Comparison of ENCODE assay signal across 23 cellular contexts in the genomic region with DNA sequence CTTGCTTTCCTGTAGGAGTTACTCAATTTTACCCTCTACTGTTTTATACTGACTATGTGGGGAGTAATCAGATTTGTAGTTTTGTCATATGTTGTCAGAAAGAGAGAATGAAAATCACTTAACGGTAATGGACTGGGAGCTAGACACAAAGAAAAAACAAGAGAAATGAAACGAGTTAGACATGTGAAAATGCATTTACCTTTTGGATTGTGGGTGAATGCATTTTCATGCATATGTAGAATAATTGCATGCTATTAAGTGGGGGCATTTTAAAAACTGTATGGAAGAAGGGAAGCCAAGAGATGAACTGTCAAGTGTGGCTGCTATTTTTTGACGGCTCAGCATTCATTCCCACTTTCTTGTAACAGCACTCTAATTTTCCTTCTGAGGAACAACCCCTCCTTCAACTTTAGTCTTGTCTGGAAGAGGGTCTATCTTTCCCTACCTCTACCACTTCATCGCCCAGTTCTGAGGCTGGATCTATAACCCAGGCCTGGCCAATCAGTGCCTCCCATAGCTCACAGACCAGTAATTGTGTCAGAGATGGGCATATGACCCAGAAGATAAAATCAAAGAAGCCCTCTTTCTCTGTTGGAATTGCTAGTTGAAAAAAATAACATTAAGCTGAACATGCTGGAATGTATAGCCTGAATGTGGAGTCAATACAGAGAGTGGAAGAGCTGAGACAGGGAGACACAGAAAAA. TPM values are rescaled to one million over a fixed set of nuclear protein-coding genes. Genes with fewer than 3 reads are reported as not detected.
A peak's percentile ranks its signal among the peaks of the same experiment; 100 is the strongest.
DNase-seq lines count a peak whose midpoint lies in the region; ATAC-seq, FAIRE-seq and TF ChIP-seq lines count a peak whose summit lies in the region.
"Had no signal": no experiment of that assay in that cellular context is flagged by ENCODE, and none has a peak within 500 bp of the region (broad histone marks: within the 10 kb centered on the region; RNA-seq: fewer than 3 reads in every experiment).

No MANE protein-coding gene starts in this region.

- POLR2A ChIA-PET in IMR-90 (lab: Charles Lee; ENCODE audit: unreplicated experiment) (no interaction called here), K562 (lab: Yijun Ruan, JAX) (interaction anchor here (0.6 to 2.6 kb wide), 3 partner anchors 14 to 356 kb away, joined by 3 to 9 read pairs (median 3); no protein-coding TSS in a partner anchor)

- no peak overlapping the region for H2AK9ac ChIP-seq in IMR-90 (replicated peaks; ENCODE audit: low read depth, low read length, poor library complexity)

- no peak for FAIRE-seq in K562 (lab: Jason Lieb, UNC)
- FAIRE-seq: GM12891, H1, RCC 7860 had no signal

- H3K27me3 ChIP-seq in IMR-90 (ENCODE audit: control insufficient read depth, insufficient read depth, low read length) (peaks cover 1% of the 10 kb centered on the region; the same call in 1 of the 2 replicates), K562 (ENCODE audit: control insufficient read depth in 2 of 2, insufficient read depth in 2 of 2, low read length in 2 of 2) (peaks cover 16 to 32% of the 10 kb centered on the region in 2 experiments; a peak in 3 of 5 replicates), neural progenitor cell (peaks cover 21% of the 10 kb centered on the region)
- H3K27me3 ChIP-seq: SJCRH30 had no signal

- H3K4me3 Mint-ChIP-seq in mesothelial cell of epicardium (no peak overlapping the region), neural progenitor cell (no peak overlapping the region), T-helper 17 cell (no peak overlapping the region)
- H3K4me3 Mint-ChIP-seq: CD8-positive, alpha-beta T cell had no signal

- H2BK15ac ChIP-seq in IMR-90 (ENCODE audit: low read depth, low read length), result no peak overlapping the region

- TF ChIP-seq POLR2A in IMR-90 (IDR thresholded peaks at IDR 0.05; ENCODE audit: low read depth, low read length) (no peak), K562 (conservative IDR thresholded peaks at IDR 0.05) (no peak), lower leg skin (IDR thresholded peaks at IDR 0.05) (no peak)

- no peak for TF ChIP-seq RAD21 in IMR-90 (IDR thresholded peaks at IDR 0.05; ENCODE audit: low read length)
- TF ChIP-seq RAD21 in K562 (CRISPR knock-in tag; conservative IDR thresholded peaks at IDR 0.05 in 1 of 2, IDR thresholded peaks at IDR 0.05 in 1 of 2), result no peak

- H3K23ac ChIP-seq in IMR-90 (ENCODE audit: low read depth, low read length), result no peak overlapping the region

- TF ChIP-seq CTCF in IMR-90 (conservative IDR thresholded peaks at IDR 0.05; ENCODE audit: low read depth, low read length) (no peak), K562 (IDR thresholded peaks at IDR 0.05 in 2 of 3, conservative IDR thresholded peaks at IDR 0.05 in 1 of 3; ENCODE audit: insufficient read depth in 2 of 3, low read depth in 1 of 3, low read length in 3 of 3) (no peak), mesothelial cell of epicardium (IDR thresholded peaks at IDR 0.05; ENCODE audit: unreplicated experiment) (no peak), neural progenitor cell (IDR thresholded peaks at IDR 0.05) (no peak), lower leg skin (IDR thresholded peaks at IDR 0.05) (no peak)

- no peak overlapping the region for H2AFZ ChIP-seq in IMR-90 (replicated peaks; ENCODE audit: low read length, poor library complexity)
- no peak overlapping the region for H2AFZ ChIP-seq in K562 (ENCODE audit: low read depth, low read length)
- H2AFZ ChIP-seq in neural progenitor cell (replicated peaks), result no peak overlapping the region

- no peak overlapping the region for H3K4ac ChIP-seq in IMR-90 (ENCODE audit: low read depth, low read length)

- peaks cover 3 to 4% of the 10 kb centered on the region in 2 experiments; a peak in 1 of 4 replicates for H3K79me1 ChIP-seq in IMR-90 (ENCODE audit: low read depth in 1 of 2, low read length in 2 of 2)

- TF ChIP-seq EP300 in K562 (IDR thresholded peaks at IDR 0.05; ENCODE audit: low read length), result no peak

- WGBS in IMR-90 (ENCODE audit: extremely low coverage in 2 of 2, insufficient read length in 1 of 2), 2 experiments, result 100% methylated on average over 1 of the region's 4 CpGs; no CpG with 5 or more reads in 1 of the 2 experiments
- 3% methylated on average over 4 of the region's 4 CpGs for WGBS in K562 (ENCODE audit: insufficient coverage, low coverage, missing lambda C conversion rate)
- WGBS in lower leg skin, 2 donors, result 88 to 92% methylated on average over 4 of the region's 4 CpGs

- H3K9me3 ChIP-seq in IMR-90 (ENCODE audit: control insufficient read depth, insufficient read depth, low read length), result no peaks in the 10 kb centered on the region
- no peaks in the 10 kb centered on the region for H3K9me3 ChIP-seq in K562 (replicated peaks; ENCODE audit: control insufficient read depth, insufficient read depth, low read depth, low read length)
- no peaks in the 10 kb centered on the region for H3K9me3 ChIP-seq in neural progenitor cell (ENCODE audit: low read depth)
- no peaks in the 10 kb centered on the region for H3K9me3 ChIP-seq in T-helper 17 cell (ENCODE audit: control insufficient read depth, low read length, poor library complexity, severe bottlenecking)
- H3K9me3 ChIP-seq: SJCRH30 had no signal

- no peak for DNase-seq in IMR-90
- DNase-seq in K562 (ENCODE audit: extremely low read depth in 1 of 4, low spot score in 3 of 4), result no peak
- DNase-seq in mesothelial cell of epicardium (ENCODE audit: low spot score in 2 of 2, unreplicated experiment in 2 of 2), result no peak
- DNase-seq in neural progenitor cell (ENCODE audit: low spot score), result no peak
- DNase-seq in lower leg skin (ENCODE audit: low spot score in 2 of 2), result no peak
- no peak for DNase-seq in T-helper 17 cell
- DNase-seq in GM19240 (ENCODE audit: insufficient read length, low spot score), result no peak
- DNase-seq: C1 segment of cervical spinal cord; CD8-positive, alpha-beta T cell; DMS153; KBM-7; MM.1S; NCI-H1048; NCI-H1417 treated with DMSO at 0.1 percent for 48 hours; NCI-H187; NCI-H446; NCI-H526; OCI-M1; SJCRH30 had no signal

- H4K8ac ChIP-seq in IMR-90 (ENCODE audit: low read depth in 2 of 2, low read length in 2 of 2), result no peak overlapping the region

- H2BK120ac ChIP-seq in IMR-90 (ENCODE audit: low read depth, low read length), result no peak overlapping the region

- H3K4me1 ChIP-seq in IMR-90 (ENCODE audit: control insufficient read depth, insufficient read depth, low read length), result peaks cover 6% of the 10 kb centered on the region
- H3K4me1 ChIP-seq in K562 (replicated peaks in 1 of 2; ENCODE audit: control insufficient read depth in 2 of 2, insufficient read depth in 2 of 2, low read length in 2 of 2), result peaks cover 0 to 3% of the 10 kb centered on the region in 2 experiments; a peak in 3 of 5 replicates
- H3K4me1 ChIP-seq in neural progenitor cell, result peaks cover 8% of the 10 kb centered on the region
- H3K4me1 ChIP-seq: SJCRH30 had no signal

- H3K27ac ChIP-seq in IMR-90 (ENCODE audit: insufficient read depth, low read length) (peak overlapping the region; percentile 57; the same call in 1 of the 2 replicates), K562 (ENCODE audit: extremely low read depth, low read depth, low read length) (no peak overlapping the region), neural progenitor cell (no peak overlapping the region)
- H3K27ac ChIP-seq: SJCRH30 had no signal

- in situ Hi-C loops in IMR-90 (cut with MboI; ENCODE audit: low sequenced_read_pairs), result loop anchor here (25.0 kb wide), 1 partner anchor 366 kb away; no protein-coding TSS in a partner anchor
- in situ Hi-C loops in K562 (cut with MboI), result no loop called here

- 0 out of 2 replicates have a peak overlapping the region, but pooled peaks have one; percentile 5 for H2BK20ac ChIP-seq in IMR-90 (ENCODE audit: low read depth, low read length)

- BruUV-seq in IMR-90 (replicated peaks; lab: Mats Ljungman, UMichigan) (no TSS peak), K562 (replicated peaks; lab: Mats Ljungman, UMichigan) (no TSS peak)

- intact Hi-C loops in IMR-90 (cut with micrococcal nuclease) (no loop called here), K562 (cut with micrococcal nuclease) (no loop called here), lower leg skin (cut with DNase I; ENCODE audit: low total_unique reads) (no loop called here)

- dilution Hi-C loops in IMR-90 (cut with HindIII; ENCODE audit: low sequenced_read_pairs, unreplicated experiment), result no loop called here

- H4K20me1 ChIP-seq in IMR-90 (ENCODE audit: insufficient read depth, low read length) (no peaks in the 10 kb centered on the region), K562 (replicated peaks; ENCODE audit: control insufficient read depth, insufficient read depth, low read length) (no peaks in the 10 kb centered on the region), neural progenitor cell (ENCODE audit: low read depth) (no peaks in the 10 kb centered on the region)

- H3K4me1 Mint-ChIP-seq in mesothelial cell of epicardium (peaks cover 23% of the 10 kb centered on the region), neural progenitor cell (peaks cover 7% of the 10 kb centered on the region), T-helper 17 cell (no peaks in the 10 kb centered on the region)

- H3K4me2 ChIP-seq in IMR-90 (ENCODE audit: low read depth, low read length), result peak overlapping the region; percentile 31; the same call in 1 of the 2 replicates
- no peak overlapping the region for H3K4me2 ChIP-seq in K562 (ENCODE audit: insufficient read depth, low read length)
- H3K4me2 ChIP-seq in neural progenitor cell, result no peak overlapping the region

- no peak overlapping the region for H2BK5ac ChIP-seq in IMR-90 (ENCODE audit: low read depth, low read length, poor library complexity, severe bottlenecking)

- H3K27ac Mint-ChIP-seq in mesothelial cell of epicardium (peak overlapping the region; percentile 36), neural progenitor cell (no peak overlapping the region), T-helper 17 cell (no peak overlapping the region)
- H3K27ac Mint-ChIP-seq: CD8-positive, alpha-beta T cell had no signal

- no peak; the same call in 1 of the 2 replicates for ATAC-seq in IMR-90 (ENCODE audit: low read depth)
- ATAC-seq in K562, result no peak
- ATAC-seq in T-helper 17 cell, result no peak
- ATAC-seq: CD8-positive, alpha-beta T cell; HCT116 had no signal

- no peak overlapping the region for H4K91ac ChIP-seq in IMR-90 (ENCODE audit: insufficient read depth, low read depth, low read length)

- no peak overlapping the region for H3K14ac ChIP-seq in IMR-90 (replicated peaks; ENCODE audit: low read depth, low read length)

- H2AK5ac ChIP-seq in IMR-90 (ENCODE audit: low read depth, low read length), result no peak overlapping the region

- H3K9me3 Mint-ChIP-seq in mesothelial cell of epicardium (no peaks in the 10 kb centered on the region), neural progenitor cell (no peaks in the 10 kb centered on the region)
- H3K9me3 Mint-ChIP-seq: CD8-positive, alpha-beta T cell had no signal

- no peaks in the 10 kb centered on the region for H3F3A ChIP-seq in neural progenitor cell (ENCODE audit: low read depth)

- H3K56ac ChIP-seq in IMR-90 (ENCODE audit: extremely low read depth, insufficient read depth, low read length), result no peak overlapping the region

- H3K18ac ChIP-seq in IMR-90 (ENCODE audit: low read depth, low read length), result peak overlapping the region; percentile 9; the same call in 1 of the 2 replicates

- H3K9ac ChIP-seq in IMR-90 (ENCODE audit: low read depth, low read length) (no peak overlapping the region), K562 (ENCODE audit: insufficient read depth in 1 of 2, low read depth in 2 of 2, low read length in 2 of 2) (no peak overlapping the region), neural progenitor cell (no peak overlapping the region)

- no peak overlapping the region; the same call in 1 of the 2 replicates for H4K5ac ChIP-seq in IMR-90 (ENCODE audit: low read depth, low read length)

- H3K27me3 Mint-ChIP-seq in mesothelial cell of epicardium (ENCODE audit: low read depth) (no peaks in the 10 kb centered on the region), neural progenitor cell (ENCODE audit: insufficient read depth, low read depth) (peaks cover 4% of the 10 kb centered on the region), T-helper 17 cell (peaks cover 77% of the 10 kb centered on the region)

- no peak overlapping the region for H3K4me3 ChIP-seq in IMR-90 (ENCODE audit: insufficient read depth, low read depth, low read length)
- H3K4me3 ChIP-seq in K562, result no peak overlapping the region
- H3K4me3 ChIP-seq in neural progenitor cell, result no peak overlapping the region
- H3K4me3 ChIP-seq in lower leg skin (ENCODE audit: low read depth, poor library complexity, severe bottlenecking), result no peak overlapping the region
- H3K4me3 ChIP-seq: SJCRH30 had no signal

- no peaks in the 10 kb centered on the region for H3K36me3 ChIP-seq in IMR-90 (ENCODE audit: control insufficient read depth, insufficient read depth, low read length)
- H3K36me3 ChIP-seq in K562 (ENCODE audit: control insufficient read depth, insufficient read depth, low read length), result no peaks in the 10 kb centered on the region
- no peaks in the 10 kb centered on the region for H3K36me3 ChIP-seq in neural progenitor cell
- H3K36me3 ChIP-seq: SJCRH30 had no signal

- H3K79me2 ChIP-seq in K562 (ENCODE audit: control insufficient read depth, insufficient read depth, low read length) (no peaks in the 10 kb centered on the region), neural progenitor cell (ENCODE audit: low read depth) (no peaks in the 10 kb centered on the region)

- H3K9me1 ChIP-seq in IMR-90 (ENCODE audit: insufficient read depth, low read length), result no peaks in the 10 kb centered on the region
- H3K9me1 ChIP-seq in K562 (ENCODE audit: control insufficient read depth, insufficient read depth, low read length), result no peaks in the 10 kb centered on the region

- CTCF ChIA-PET in IMR-90 (lab: Yijun Ruan, JAX), result interaction anchor here (0.6 to 1.3 kb wide), 2 partner anchors 22 to 30 kb away, joined by 3 to 4 read pairs; no protein-coding TSS in a partner anchor
- CTCF ChIA-PET in K562 (lab: Yijun Ruan, JAX; ENCODE audit: low intra/inter-chr PET ratio), result no interaction called here

- no peaks in the 10 kb centered on the region for H3K36me3 Mint-ChIP-seq in mesothelial cell of epicardium
- no peaks in the 10 kb centered on the region for H3K36me3 Mint-ChIP-seq in neural progenitor cell
- peaks cover 4% of the 10 kb centered on the region for H3K36me3 Mint-ChIP-seq in T-helper 17 cell (ENCODE audit: low read depth)
- H3K36me3 Mint-ChIP-seq: CD8-positive, alpha-beta T cell had no signal

RNA-seq across cellular contexts. Expression of a gene that starts 5.2 kb away (rescaled TPM):
- total RNA-seq in IMR-90 (2012; rRNA removed) (10.2 and 14.4 TPM in 2 replicates), K562 (2014; rRNA removed) (9.9 and 10.9 TPM in 2 replicates), K562 (2014; rRNA removed; fragmentation: Illumina TruSeq; extraction: Trizol) (9.0 and 12.4 TPM in 2 replicates), K562 (2015; rRNA removed; fragmentation: Illumina TruSeq; extraction: Trizol) (4.3 and 4.5 TPM in 2 replicates), K562 (2021) (10.6 and 13.6 TPM in 2 replicates), mesothelial cell of epicardium (20.3 to 21.8 TPM (median 20.6 TPM) in 3 replicates), neural progenitor cell (ENCODE audit: low replicate concordance) (8.3 and 9.8 TPM in 2 replicates), lower leg skin (1 to 10 TPM; 2.3 to 5.4 (median 3.6) TPM), T-helper 17 cell (under 1 TPM in 1 of 2 donors, not detected in 1; 0.15 TPM)
- polyA plus RNA-seq in IMR-90 (2012; rRNA removed) (5.7 and 6.2 TPM in 2 replicates), K562 (2011; rRNA removed) (3.0 and 5.2 TPM in 2 replicates), K562 (2014; fragmentation: Illumina TruSeq; extraction: Trizol) (8.3 and 9.1 TPM in 2 replicates), K562 (2014; fragmentation: Nextera tagmentation; extraction: Ambion mirVana) (1 to 10 TPM; 2.1 TPM), K562 (2014; rRNA removed) (6.7 and 8.8 TPM in 2 replicates)
- 1.9 and 2.6 TPM in 2 replicates for polyA plus RNA-seq in IMR-90 (2012; cell fraction: cytosol; rRNA removed)
- 6.9 and 8.3 TPM in 2 replicates for polyA plus RNA-seq in IMR-90 (2012; cell fraction: nucleus; rRNA removed; ENCODE audit: low replicate concordance)
- 5.5 and 7.9 TPM in 2 replicates for total RNA-seq in K562 (2011; cell fraction: chromatin; rRNA removed; ENCODE audit: low replicate concordance)
- total RNA-seq in K562 (2011; cell fraction: nucleolus; rRNA removed), result 4.5 and 5.7 TPM in 2 replicates
- total RNA-seq in K562 (2011; cell fraction: nucleoplasm; rRNA removed), result 7.8 and 9.9 TPM in 2 replicates
- 2.7 and 3.4 TPM in 2 replicates for polyA plus RNA-seq in K562 (2011; cell fraction: cytosol; rRNA removed)
- polyA plus RNA-seq in K562 (2011; cell fraction: nucleus; rRNA removed), result 3.0 and 4.5 TPM in 2 replicates
- polyA plus RNA-seq in K562 (2012), result 5.3 and 9.9 TPM in 2 replicates
- polyA minus RNA-seq in K562 (2011; rRNA and poly(A)+ RNA removed), result 6.8 and 8.7 TPM in 2 replicates
- 4.3 and 6.0 TPM in 2 replicates for polyA minus RNA-seq in K562 (2011; cell fraction: cytosol; rRNA and poly(A)+ RNA removed)
- polyA minus RNA-seq in K562 (2011; cell fraction: nucleus; rRNA and poly(A)+ RNA removed), result 5.4 and 6.9 TPM in 2 replicates
- total RNA-seq: CD8-positive, alpha-beta T cell had no signal

RNA-seq across cellular contexts. Expression of a gene that starts 58.4 kb away (rescaled TPM):
- 162 and 331 TPM in 2 replicates for total RNA-seq in IMR-90 (2012; rRNA removed)
- polyA plus RNA-seq in IMR-90 (2012; rRNA removed), result 69.1 and 87.9 TPM in 2 replicates
- polyA plus RNA-seq in IMR-90 (2012; cell fraction: cytosol; rRNA removed), result 73.9 and 110 TPM in 2 replicates
- 85.5 and 118 TPM in 2 replicates for polyA plus RNA-seq in IMR-90 (2012; cell fraction: nucleus; rRNA removed; ENCODE audit: low replicate concordance)
- total RNA-seq in K562 (2011; cell fraction: chromatin; rRNA removed; ENCODE audit: low replicate concordance), result 36.0 and 39.7 TPM in 2 replicates
- total RNA-seq in K562 (2011; cell fraction: nucleolus; rRNA removed), result 29.1 and 29.2 TPM in 2 replicates
- 31.7 TPM in 2 replicates for total RNA-seq in K562 (2011; cell fraction: nucleoplasm; rRNA removed)
- total RNA-seq in K562 (2014; rRNA removed), result 59.3 and 65.5 TPM in 2 replicates
- total RNA-seq in K562 (2014; rRNA removed; fragmentation: Illumina TruSeq; extraction: Trizol), result 36.2 and 36.8 TPM in 2 replicates
- total RNA-seq in K562 (2015; rRNA removed; fragmentation: Illumina TruSeq; extraction: Trizol), result 12.1 and 12.9 TPM in 2 replicates
- total RNA-seq in K562 (2021), result 61.6 and 78.8 TPM in 2 replicates
- polyA plus RNA-seq in K562 (2011; rRNA removed), result 6.7 and 25.1 TPM in 2 replicates
- polyA plus RNA-seq in K562 (2011; cell fraction: cytosol; rRNA removed), result 7.6 and 14.9 TPM in 2 replicates
- 12.3 and 25.6 TPM in 2 replicates for polyA plus RNA-seq in K562 (2011; cell fraction: nucleus; rRNA removed)
- polyA plus RNA-seq in K562 (2012), result 40.8 and 809 TPM in 2 replicates
- 57.9 and 63.6 TPM in 2 replicates for polyA plus RNA-seq in K562 (2014; fragmentation: Illumina TruSeq; extraction: Trizol)
- 10 to 100 TPM in 1 of 2 experiments, 1 to 10 TPM in 1; 8.6 to 14.7 TPM for polyA plus RNA-seq in K562 (2014; fragmentation: Nextera tagmentation; extraction: Ambion mirVana)
- 71.5 and 84.2 TPM in 2 replicates for polyA plus RNA-seq in K562 (2014; rRNA removed)
- polyA minus RNA-seq in K562 (2011; rRNA and poly(A)+ RNA removed), result 11.2 and 33.6 TPM in 2 replicates
- polyA minus RNA-seq in K562 (2011; cell fraction: cytosol; rRNA and poly(A)+ RNA removed), result 5.7 and 28.2 TPM in 2 replicates
- 7.8 and 23.7 TPM in 2 replicates for polyA minus RNA-seq in K562 (2011; cell fraction: nucleus; rRNA and poly(A)+ RNA removed)
- 142 to 151 TPM (median 149 TPM) in 3 replicates for total RNA-seq in mesothelial cell of epicardium
- total RNA-seq in neural progenitor cell (ENCODE audit: low replicate concordance), result 166 and 204 TPM in 2 replicates
- 10 to 100 TPM; 55.1 to 94.2 (median 73.5) TPM for total RNA-seq in lower leg skin
- 1 to 10 TPM; 1.2 to 2.5 TPM for total RNA-seq in T-helper 17 cell
